ENCODE assay signal across 13 cellular contexts in genomic region chr20:34269996-34270627, GRCh38. TPM values are rescaled to one million over a fixed set of nuclear protein-coding genes. Genes with fewer than 3 reads are reported as not detected.
DNase-seq lines count a peak whose midpoint lies in the region; ATAC-seq and TF ChIP-seq lines count a peak whose summit lies in the region.
"Had no signal": no experiment of that assay in that cellular context is flagged by ENCODE, and none has a peak within 500 bp of the region (broad histone marks: within the 10 kb centered on the region; RNA-seq: fewer than 3 reads in every experiment).

No MANE protein-coding gene starts in this region.

- TF ChIP-seq POLR2A in gastroesophageal sphincter (IDR thresholded peaks at IDR 0.05) (no peak), prostate gland (IDR thresholded peaks at IDR 0.05) (no peak), GM18505 (IDR thresholded peaks at IDR 0.05; ENCODE audit: borderline replicate concordance, extremely low read depth, insufficient read depth, insufficient read length) (no peak)

- DNase-seq in astrocyte of the spinal cord (ENCODE audit: low read depth, low spot score) (peak; percentile 73), prostate gland (ENCODE audit: low spot score) (peak; percentile 78), D341Med (ENCODE audit: low spot score) (no peak)
- no peak for DNase-seq in activated naive CD4-positive, alpha-beta T cell treated with Interleukin-2 at 50 U/mL for 16 hours
- DNase-seq: activated CD4-positive, alpha-beta T cell treated with anti-CD3 and anti-CD28 coated beads for 36 hours; NCI-H2029 treated with DMSO at 0.1 percent for 48 hours; NCI-H774 had no signal

- peaks cover 15 to 37% (median 31%) of the 10 kb centered on the region in 11 experiments for H3K36me3 ChIP-seq in BLaER1 treated with 17β-estradiol and CSF1 and Interleukin-3, amounts not matched to agents 10 nM and 100 nM
- H3K36me3 ChIP-seq in gastroesophageal sphincter (peaks cover 0 to 12% of the 10 kb centered on the region in 2 donors), prostate gland (no peaks in the 10 kb centered on the region)

- peaks cover 0 to 29% (median 6%) of the 10 kb centered on the region in 11 experiments; a peak in 9 of 22 replicates for H4K20me1 ChIP-seq in BLaER1 treated with 17β-estradiol and CSF1 and Interleukin-3, amounts not matched to agents 10 nM and 100 nM

- intact Hi-C loops in prostate gland (cut with DNase I), result no loop called here

- H3K9me3 ChIP-seq in BLaER1 treated with 17β-estradiol and CSF1 and Interleukin-3, amounts not matched to agents 10 nM and 100 nM (replicated peaks in 1 of 11), result no peaks in the 10 kb centered on the region
- H3K9me3 ChIP-seq in gastroesophageal sphincter (no peaks in the 10 kb centered on the region), prostate gland (no peaks in the 10 kb centered on the region)

- peaks cover 20 to 32% (median 28%) of the 10 kb centered on the region in 11 experiments for H3K27me3 ChIP-seq in BLaER1 treated with 17β-estradiol and CSF1 and Interleukin-3, amounts not matched to agents 10 nM and 100 nM
- H3K27me3 ChIP-seq in gastroesophageal sphincter (no peaks in the 10 kb centered on the region), prostate gland (replicated peaks; ENCODE audit: insufficient read depth) (no peaks in the 10 kb centered on the region)

- in situ Hi-C loops in astrocyte of the spinal cord (cut with HindIII; ENCODE audit: low sequenced_read_pairs), result no loop called here

- no peak overlapping the region for H3K27ac ChIP-seq in BLaER1 treated with 17β-estradiol and CSF1 and Interleukin-3, amounts not matched to agents 10 nM and 100 nM
- H3K27ac ChIP-seq in gastroesophageal sphincter (no peak overlapping the region), prostate gland (peak overlapping the region; percentile 66 to 90)

- no peak for TF ChIP-seq CTCF in astrocyte of the spinal cord (IDR thresholded peaks at IDR 0.05; ENCODE audit: low read depth, low read length)
- no peak for TF ChIP-seq CTCF in gastroesophageal sphincter (IDR thresholded peaks at IDR 0.05)
- no peak for TF ChIP-seq CTCF in prostate gland (IDR thresholded peaks at IDR 0.05)

- H3K4me3 ChIP-seq in BLaER1 treated with 17β-estradiol and CSF1 and Interleukin-3, amounts not matched to agents 10 nM and 100 nM, result no peak overlapping the region
- H3K4me3 ChIP-seq in astrocyte of the spinal cord (ENCODE audit: low read depth, low read length) (no peak overlapping the region), gastroesophageal sphincter (no peak overlapping the region), prostate gland (no peak overlapping the region)

- 75 to 83% methylated on average over 2 to 3 of the region's 9 CpGs for WGBS in gastroesophageal sphincter (ENCODE audit: low coverage in 1 of 2), 2 donors
- WGBS in prostate gland, result 73% methylated on average over 9 of the region's 9 CpGs

- no peak overlapping the region for H3K9ac ChIP-seq in BLaER1 treated with 17β-estradiol and CSF1 and Interleukin-3, amounts not matched to agents 10 nM and 100 nM

- no peak for TF ChIP-seq EP300 in gastroesophageal sphincter (IDR thresholded peaks at IDR 0.05)

- peak overlapping the region; percentile 21 to 93 (median 88); a peak in 16 of 22 replicates for H3K4me2 ChIP-seq in BLaER1 treated with 17β-estradiol and CSF1 and Interleukin-3, amounts not matched to agents 10 nM and 100 nM

- H3K4me1 ChIP-seq in BLaER1 treated with 17β-estradiol and CSF1 and Interleukin-3, amounts not matched to agents 10 nM and 100 nM, result peaks cover 11 to 20% (median 15%) of the 10 kb centered on the region in 10 experiments; a peak in 19 of 20 replicates
- H3K4me1 ChIP-seq in gastroesophageal sphincter (peaks cover 0 to 16% (median 4%) of the 10 kb centered on the region in 3 donors), prostate gland (replicated peaks) (no peaks in the 10 kb centered on the region)

- peak; percentile 19 for ATAC-seq in gastroesophageal sphincter
- ATAC-seq in GM21367 (IDR thresholded peaks at IDR 0.05; ENCODE audit: unreplicated experiment), result no peak
- no peak for ATAC-seq in GM18505 (IDR thresholded peaks at IDR 0.05; ENCODE audit: unreplicated experiment)

RNA-seq across cellular contexts. Expression of gene ASIP, which starts 28.9 kb away (rescaled TPM):
- 1 to 10 TPM in 1 of 4 donors, not detected in 3; 3.5 TPM for total RNA-seq in gastroesophageal sphincter
- 1 to 10 TPM in 1 of 2 donors, not detected in 1; 3.6 TPM for total RNA-seq in prostate gland
- total RNA-seq: activated CD4-positive, alpha-beta T cell treated with anti-CD3 and anti-CD28 coated beads for 36 hours; kidney epithelial cell; natural killer cell treated with Interleukin-12 subunit alpha and Interleukin-12 subunit beta and Interleukin-15 and Interleukin-18, amount 100 ng/mL, for 72 hours had no signal

RNA-seq across cellular contexts. Expression of gene AHCY, which starts 33.0 kb away (rescaled TPM):
- total RNA-seq in gastroesophageal sphincter (10 to 100 TPM; 50.4 to 71.5 (median 58.0) TPM), prostate gland (100 to 1,000 TPM; 162 to 170 TPM)

Comparison
In these comparisons a context has a peak if more than half of its experiments do, and no peak if none do; other contexts are left out.
1. H3K27ac ChIP-seq: peak in prostate gland (2 of 2); none in BLaER1 treated with 17β-estradiol and CSF1 and Interleukin-3, amounts not matched to agents 10 nM and 100 nM (0 of 11) and gastroesophageal sphincter (0 of 4).
2. DNase-seq: peak in astrocyte of the spinal cord (single experiment) and prostate gland (single experiment); none in D341Med (single experiment) and activated naive CD4-positive, alpha-beta T cell treated with Interleukin-2 at 50 U/mL for 16 hours (single experiment).